ENCODE assay signal across 28 cellular contexts in genomic region chr12:98530068-98530467, GRCh38.
"Had no signal": no experiment of that assay in that cellular context is flagged by ENCODE, and none has a peak within 500 bp of the region (broad histone marks: within the 10 kb centered on the region; RNA-seq: fewer than 3 reads in every experiment).

No MANE protein-coding gene starts in this region.

- DNase-seq: activated CD4-positive, alpha-beta T cell treated with anti-CD3 and anti-CD28 coated beads for 36 hours; activated CD4-positive, alpha-beta T cell treated with anti-CD3 and anti-CD28 coated beads, Interleukin-2, amount 50 U/mL, for 4 hours; activated CD8-positive, alpha-beta memory T cell treated with anti-CD3 and anti-CD28 coated beads for 24 hours; activated effector memory CD4-positive, alpha-beta T cell treated with Interleukin-2 at 50 U/mL for 16 hours; activated naive CD4-positive, alpha-beta T cell; activated T-cell treated with anti-CD3 and anti-CD28 coated beads, Interleukin-2, amount 50 U/mL, for 1 hour; brain microvascular endothelial cell; cerebellar nuclear complex; KG1; NCI-H1092 treated with DMSO at 0.1 percent for 48 hours; NCI-H1436; NCI-H1694 treated with DMSO at 0.1 percent for 48 hours; NCI-H2029 treated with DMSO at 0.1 percent for 48 hours; NCI-H345; NCI-H524; Peyer's patch; Right ventricle myocardium superior; SJCRH30; SW 1271; T1000; WERI-Rb-1 had no signal

- H3K27ac ChIP-seq: brain microvascular endothelial cell, cardiac muscle cell, Peyer's patch, RWPE1, SJCRH30, WERI-Rb-1 had no signal

- H3K4me3 Mint-ChIP-seq: activated CD4-positive, alpha-beta T cell treated with anti-CD3 and anti-CD28 coated beads for 36 hours; activated naive CD8-positive, alpha-beta T cell; activated T-helper 1 cell treated with anti-CD3 and anti-CD28 coated beads, Interleukin-12 subunit alpha, Interleukin-12 subunit beta, Interleukin-2, Interleukin-4 antibody, amounts not matched to agents 30 ng/mL and 10 ng/mL and 1 ng/mL, durations not matched to agents 14 hours and 24 hours and 36 hours had no signal

- ATAC-seq: activated CD4-positive, alpha-beta T cell treated with anti-CD3 and anti-CD28 coated beads for 36 hours; SK-N-SH treated with all-trans-retinoic acid at 6 μM for 48 hours had no signal

- H3K9me3 Mint-ChIP-seq: activated T-helper 1 cell treated with anti-CD3 and anti-CD28 coated beads, Interleukin-12 subunit alpha, Interleukin-12 subunit beta, Interleukin-2, Interleukin-4 antibody, amounts not matched to agents 30 ng/mL and 10 ng/mL and 1 ng/mL, durations not matched to agents 14 hours and 24 hours and 36 hours had no signal

- H3K4me3 ChIP-seq: cardiac muscle cell, Peyer's patch, SJCRH30 had no signal

- H3K27me3 Mint-ChIP-seq: activated CD4-positive, alpha-beta T cell treated with anti-CD3 and anti-CD28 coated beads for 36 hours; activated naive CD8-positive, alpha-beta T cell had no signal

- H3K27ac Mint-ChIP-seq: activated CD4-positive, alpha-beta T cell treated with anti-CD3 and anti-CD28 coated beads for 36 hours; activated naive CD8-positive, alpha-beta T cell; activated T-helper 1 cell treated with anti-CD3 and anti-CD28 coated beads, Interleukin-12 subunit alpha, Interleukin-12 subunit beta, Interleukin-2, Interleukin-4 antibody, amounts not matched to agents 30 ng/mL and 10 ng/mL and 1 ng/mL, durations not matched to agents 14 hours and 24 hours and 36 hours had no signal

- H3K9me3 ChIP-seq: Peyer's patch, SJCRH30 had no signal

- H3K36me3 Mint-ChIP-seq: activated naive CD8-positive, alpha-beta T cell had no signal

- FAIRE-seq: colon, TTC549 had no signal
